ENCODE assay signal across 10 cellular contexts in genomic region chr15:68812596-68813548, GRCh38. TPM values are rescaled to one million over a fixed set of nuclear protein-coding genes. Genes with fewer than 3 reads are reported as not detected.
DNase-seq lines count a peak whose midpoint lies in the region; ATAC-seq and TF ChIP-seq lines count a peak whose summit lies in the region.
"Had no signal": no experiment of that assay in that cellular context is flagged by ENCODE, and none has a peak within 500 bp of the region (broad histone marks: within the 10 kb centered on the region; RNA-seq: fewer than 3 reads in every experiment).

No MANE protein-coding gene starts in this region.

- peak overlapping the region; percentile 34 for H3K27ac ChIP-seq in C4-2B
- H3K27ac ChIP-seq in esophagus muscularis mucosa (replicated peaks in 1 of 4): peak overlapping the region; percentile 1 to 62 (median 36)
- peak overlapping the region; percentile 45 for H3K27ac ChIP-seq in osteoblast (ENCODE audit: low read depth, low read length)
- no peak overlapping the region for H3K27ac ChIP-seq in MM.1S (ENCODE audit: low read length)
- H3K27ac ChIP-seq: PC-9 had no signal

- no peak for TF ChIP-seq EP300 in esophagus muscularis mucosa (IDR thresholded peaks at IDR 0.05)

- intact Hi-C loops in esophagus muscularis mucosa (cut with DNase I): no loop called here

- peaks cover 37% of the 10 kb centered on the region for H4K20me1 ChIP-seq in osteoblast (ENCODE audit: insufficient read depth, low read length)
- H4K20me1 ChIP-seq in MM.1S (ENCODE audit: insufficient read depth, low read length): peaks cover 69% of the 10 kb centered on the region

- H3K4me2 ChIP-seq in osteoblast (ENCODE audit: insufficient read depth, low read length) (no peak overlapping the region), MM.1S (ENCODE audit: low read depth, low read length) (no peak overlapping the region)
- H3K4me2 ChIP-seq: PC-9 had no signal

- TF ChIP-seq POLR2A in esophagus muscularis mucosa (IDR thresholded peaks at IDR 0.05; ENCODE audit: low read depth): no peak

- TF ChIP-seq CTCF in C4-2B (conservative IDR thresholded peaks at IDR 0.05): no peak
- TF ChIP-seq CTCF in esophagus muscularis mucosa (IDR thresholded peaks at IDR 0.05): no peak
- no peak for TF ChIP-seq CTCF in osteoblast (IDR thresholded peaks at IDR 0.05; ENCODE audit: extremely low read depth, low read depth, low read length)
- no peak for TF ChIP-seq CTCF in MM.1S (IDR thresholded peaks at IDR 0.05; ENCODE audit: low read length)

- ATAC-seq in HG03565 (IDR thresholded peaks at IDR 0.05; ENCODE audit: unreplicated experiment) (no peak), GM21723 (IDR thresholded peaks at IDR 0.05; ENCODE audit: unreplicated experiment) (no peak)

- H3K27me3 ChIP-seq in esophagus muscularis mucosa (no peaks in the 10 kb centered on the region), osteoblast (ENCODE audit: insufficient read depth, low read length) (no peaks in the 10 kb centered on the region), MM.1S (replicated peaks; ENCODE audit: insufficient read depth, low read length) (no peaks in the 10 kb centered on the region)

- DNase-seq in RPMI7951 (ENCODE audit: low read depth): peak; percentile 31
- no peak for DNase-seq in esophagus muscularis mucosa (ENCODE audit: extremely low spot score)
- DNase-seq in osteoblast (ENCODE audit: insufficient read length, low spot score, missing footprints): peak; percentile 91
- no peak for DNase-seq in dermis blood vessel endothelial cell
- DNase-seq in MM.1S: no peak
- DNase-seq: effector CD8-positive, alpha-beta T cell; PC-9 had no signal

- H3K4me1 ChIP-seq in esophagus muscularis mucosa (peaks cover 64 to 88% (median 73%) of the 10 kb centered on the region in 4 donors), osteoblast (ENCODE audit: insufficient read depth, low read length) (peaks cover 24% of the 10 kb centered on the region), MM.1S (ENCODE audit: low read length) (peaks cover 15% of the 10 kb centered on the region)

- no peak overlapping the region for H3K9ac ChIP-seq in MM.1S (ENCODE audit: low read length)

- H2AFZ ChIP-seq in osteoblast (ENCODE audit: low read length) (no peak overlapping the region), MM.1S (ENCODE audit: low read length) (no peak overlapping the region)
- H2AFZ ChIP-seq: PC-9 had no signal

- H3K9me3 ChIP-seq in esophagus muscularis mucosa (no peaks in the 10 kb centered on the region), osteoblast (ENCODE audit: low read depth, low read length) (no peaks in the 10 kb centered on the region), MM.1S (replicated peaks; ENCODE audit: insufficient read depth, low read length) (no peaks in the 10 kb centered on the region)

- whole genome bisulfite sequencing in esophagus muscularis mucosa: 25% methylated on average over 4 of the region's 4 CpGs

- peaks cover 93% of the 10 kb centered on the region for H3K79me2 ChIP-seq in osteoblast (ENCODE audit: insufficient read depth, low read length)
- peaks cover 100% of the 10 kb centered on the region for H3K79me2 ChIP-seq in MM.1S (ENCODE audit: low read length)

- H3F3A ChIP-seq in MM.1S (ENCODE audit: insufficient read depth, low read length): 0 out of 2 replicates have a peak, but pooled peaks cover 3% of the 10 kb centered on the region

- no peaks in the 10 kb centered on the region for H3K36me3 ChIP-seq in esophagus muscularis mucosa
- H3K36me3 ChIP-seq in osteoblast (ENCODE audit: insufficient read depth, low read length): no peaks in the 10 kb centered on the region
- peaks cover 6% of the 10 kb centered on the region; the same call in 1 of the 2 replicates for H3K36me3 ChIP-seq in MM.1S (replicated peaks; ENCODE audit: insufficient read depth, low read length)

- H3K9me2 ChIP-seq in MM.1S (replicated peaks; ENCODE audit: insufficient read depth, low read length): no peaks in the 10 kb centered on the region

- no peak overlapping the region for H3K4me3 ChIP-seq in esophagus muscularis mucosa
- H3K4me3 ChIP-seq in osteoblast (ENCODE audit: insufficient read depth, low read length): no peak overlapping the region
- H3K4me3 ChIP-seq in MM.1S (ENCODE audit: low read length): no peak overlapping the region
- H3K4me3 ChIP-seq: PC-9 had no signal

RNA-seq across cellular contexts. Expression of gene ANP32A, which starts 7.8 kb away (rescaled TPM):
- 95.6 and 119 TPM in 2 replicates for total RNA-seq in RPMI7951 (2014; rRNA removed; shearing (Covaris generic))
- total RNA-seq in esophagus muscularis mucosa (10 to 100 TPM; 35.3 to 64.1 (median 51.1) TPM), osteoblast (27.4 and 29.7 TPM in 2 replicates), dermis blood vessel endothelial cell (68.2 and 119 TPM in 2 replicates)

Comparison
In these comparisons a context has a peak if more than half of its experiments do, and no peak if none do; other contexts are left out.
1. DNase-seq: peak in RPMI7951 (single experiment) and osteoblast (single experiment); none in esophagus muscularis mucosa (single experiment), dermis blood vessel endothelial cell (single experiment) and MM.1S (single experiment).